Comparison of ENCODE assay signal across 18 cellular contexts in genomic region chr9:96691326-96691725, GRCh38. TPM values are rescaled to one million over a fixed set of nuclear protein-coding genes. Genes with fewer than 3 reads are reported as not detected.
A peak's percentile ranks its signal among the peaks of the same experiment; 100 is the strongest.
DNase-seq lines count a peak whose midpoint lies in the region; ATAC-seq and TF ChIP-seq lines count a peak whose summit lies in the region.
"Had no signal": no experiment of that assay in that cellular context is flagged by ENCODE, and none has a peak within 500 bp of the region (broad histone marks: within the 10 kb centered on the region; RNA-seq: fewer than 3 reads in every experiment).

No MANE protein-coding gene starts in this region.

- ATAC-seq in right lobe of liver = no peak

- no peak overlapping the region for H3K23ac ChIP-seq in mesendoderm (ENCODE audit: low read length)

- no peak overlapping the region for H3K27ac ChIP-seq in mesendoderm (ENCODE audit: low read depth, low read length)
- H3K27ac ChIP-seq in brain microvascular endothelial cell = no peak overlapping the region
- H3K27ac ChIP-seq in right lobe of liver = no peak overlapping the region
- H3K27ac ChIP-seq: GM23248 had no signal

- no peak overlapping the region for H4K8ac ChIP-seq in mesendoderm (ENCODE audit: low read depth, low read length)

- H3K79me1 ChIP-seq in mesendoderm (ENCODE audit: low read length) = no peaks in the 10 kb centered on the region

- in situ Hi-C loops in brain microvascular endothelial cell (cut with HindIII; ENCODE audit: low pct_ligation_motif_present, low sequenced_read_pairs) = no loop called here

- H3K27me3 ChIP-seq in mesendoderm (ENCODE audit: insufficient read depth, low read length, poor library complexity) (peaks cover 1% of the 10 kb centered on the region), brain microvascular endothelial cell (replicated peaks) (no peaks in the 10 kb centered on the region), right lobe of liver (no peaks in the 10 kb centered on the region)

- TF ChIP-seq CTCF in epithelial cell of esophagus (IDR thresholded peaks at IDR 0.05; ENCODE audit: insufficient read depth, low read depth, low read length, missing control alignments) (no peak), brain microvascular endothelial cell (IDR thresholded peaks at IDR 0.05; ENCODE audit: low read depth, low read length, missing control alignments) (no peak), right lobe of liver (IDR thresholded peaks at IDR 0.05) (no peak)

- H2BK15ac ChIP-seq in mesendoderm (replicated peaks; ENCODE audit: low read depth) = no peak overlapping the region

- H3K9me3 ChIP-seq in right lobe of liver = no peaks in the 10 kb centered on the region
- H3K9me3 ChIP-seq: BE2C had no signal

- no peak overlapping the region for H3K9ac ChIP-seq in mesendoderm (ENCODE audit: low read length)
- H3K9ac ChIP-seq: GM23248 had no signal

- no CpG with 5 or more reads among the region's 1 CpG for WGBS in mesendoderm (ENCODE audit: extremely low coverage, insufficient coverage, low lambda C conversion rate)
- no CpG with 5 or more reads among the region's 1 CpG for WGBS in right lobe of liver (ENCODE audit: insufficient coverage, low coverage, low lambda C conversion rate, missing lambda C conversion rate)

- no peaks in the 10 kb centered on the region for H3K4me1 ChIP-seq in mesendoderm (ENCODE audit: control insufficient read depth, low read depth, low read length)
- H3K4me1 ChIP-seq in right lobe of liver = no peaks in the 10 kb centered on the region
- H3K4me1 ChIP-seq: BE2C, HAP-1 had no signal

- no peak overlapping the region for H2AK5ac ChIP-seq in mesendoderm (ENCODE audit: low read length)

- H2BK5ac ChIP-seq in mesendoderm (ENCODE audit: low read length) = no peak overlapping the region

- H3K36me3 ChIP-seq in mesendoderm (ENCODE audit: control insufficient read depth, insufficient read depth, low read length) = no peaks in the 10 kb centered on the region
- no peaks in the 10 kb centered on the region for H3K36me3 ChIP-seq in brain microvascular endothelial cell (replicated peaks)
- H3K36me3 ChIP-seq in right lobe of liver = no peaks in the 10 kb centered on the region
- H3K36me3 ChIP-seq: BE2C, HAP-1 had no signal

- H3K4me2 ChIP-seq in mesendoderm (ENCODE audit: low read length) = no peak overlapping the region

- no peak for TF ChIP-seq POLR2A in right lobe of liver (IDR thresholded peaks at IDR 0.05)

- no peak overlapping the region for H2BK120ac ChIP-seq in mesendoderm (ENCODE audit: low read depth, low read length)

- no peak overlapping the region for H3K56ac ChIP-seq in mesendoderm (ENCODE audit: low read length)

- peak; percentile 19 for DNase-seq in ELF-1 (ENCODE audit: low read depth, low spot score)
- peak; percentile 17 for DNase-seq in epithelial cell of esophagus (ENCODE audit: low read depth)
- peak; percentile 47 for DNase-seq in mesendoderm
- no peak for DNase-seq in brain microvascular endothelial cell
- no peak for DNase-seq in SHP77 treated with DMSO at 0.1 percent for 48 hours (lab: John Stamatoyannopoulos, UW)
- DNase-seq in right lobe of liver = no peak
- DNase-seq: ACHN; BE2C; C1 segment of cervical spinal cord; CD4-positive, CD25-positive, alpha-beta regulatory T cell; CD8-positive, alpha-beta memory T cell; COR-L47; DMS 273 treated with DMSO at 0.1 percent for 48 hours; DMS53; DND-41; GF-D8; GM23248 had no signal

- H3K79me2 ChIP-seq in mesendoderm (ENCODE audit: control insufficient read depth, insufficient read depth, low read length) = no peaks in the 10 kb centered on the region

- no peak overlapping the region for H3K18ac ChIP-seq in mesendoderm (ENCODE audit: low read length)

- no peak overlapping the region for H4K5ac ChIP-seq in mesendoderm (ENCODE audit: low read length)

- intact Hi-C loops in right lobe of liver (cut with DNase I) = no loop called here

- H3K4ac ChIP-seq in mesendoderm (ENCODE audit: low read depth, low read length) = no peak overlapping the region

- H3K4me3 ChIP-seq in epithelial cell of esophagus (ENCODE audit: low read length) (no peak overlapping the region), mesendoderm (ENCODE audit: low read length) (no peak overlapping the region), brain microvascular endothelial cell (ENCODE audit: low read depth, low read length) (no peak overlapping the region), right lobe of liver (no peak overlapping the region)
- H3K4me3 ChIP-seq: GM23248, HAP-1 had no signal

RNA-seq across cellular contexts. Expression of gene PRXL2C, which starts 36.2 kb away (rescaled TPM):
- 5.2 TPM for polyA plus RNA-seq in mesendoderm (2013, experiment 1 of 2)
- polyA plus RNA-seq in mesendoderm (2013, experiment 2 of 2) = 5.4 TPM
- total RNA-seq in right lobe of liver = 10 to 100 TPM in 1 of 6 experiments, 1 to 10 TPM in 5; 2.9 to 10.7 (median 5.6) TPM

Comparison
In these comparisons a context has a peak if more than half of its experiments do, and no peak if none do; other contexts are left out.
1. DNase-seq: peak in ELF-1 (single experiment), epithelial cell of esophagus (single experiment) and mesendoderm (single experiment); none in brain microvascular endothelial cell (single experiment), SHP77 treated with DMSO at 0.1 percent for 48 hours (single experiment) and right lobe of liver (0 of 3).